In genomic region chr22:28940441-28940840, GRCh38 we compare ENCODE assay signal across 15 cellular contexts.
"Had no signal": no experiment of that assay in that cellular context is flagged by ENCODE, and none has a peak within 500 bp of the region (broad histone marks: within the 10 kb centered on the region; RNA-seq: fewer than 3 reads in every experiment).

No MANE protein-coding gene starts in this region.

- H3K4me3 ChIP-seq: left lung, ovary, spleen had no signal

- H3K36me3 Mint-ChIP-seq: activated naive CD8-positive, alpha-beta T cell treated with anti-CD3 and anti-CD28 coated beads, Interleukin-2, amount 10 ng/mL, durations not matched to agents 7 days and 5 days had no signal

- H3K4me3 Mint-ChIP-seq: activated naive CD8-positive, alpha-beta T cell treated with anti-CD3 and anti-CD28 coated beads, Interleukin-2, amount 10 ng/mL, durations not matched to agents 7 days and 5 days; stimulated activated naive CD8-positive, alpha-beta T cell treated with anti-CD3 and anti-CD28 coated beads, Interleukin-15, Interleukin-2, amounts not matched to agents 100 ng/mL and 50 ng/mL, for 24 hours had no signal

- H3K9me3 Mint-ChIP-seq: stimulated activated naive CD8-positive, alpha-beta T cell treated with anti-CD3 and anti-CD28 coated beads, Interleukin-15, Interleukin-2, amounts not matched to agents 100 ng/mL and 50 ng/mL, for 24 hours had no signal

- H3K9me3 ChIP-seq: left lung, ovary, spleen had no signal

- H3K36me3 ChIP-seq: left lung, ovary, spleen had no signal

- H3K27ac Mint-ChIP-seq: activated naive CD8-positive, alpha-beta T cell treated with anti-CD3 and anti-CD28 coated beads, Interleukin-2, amount 10 ng/mL, durations not matched to agents 7 days and 5 days; stimulated activated naive CD8-positive, alpha-beta T cell treated with anti-CD3 and anti-CD28 coated beads, Interleukin-15, Interleukin-2, amounts not matched to agents 100 ng/mL and 50 ng/mL, for 24 hours had no signal

- DNase-seq: activated CD4-positive, alpha-beta T cell treated with anti-CD3 and anti-CD28 coated beads, Interleukin-2, amount 50 U/mL, for 4 hours; activated CD4-positive, CD25-positive, alpha-beta regulatory T cell treated with anti-CD3 and anti-CD28 coated beads, Interleukin-2, amount 50 U/mL, for 72 hours; activated naive CD4-positive, alpha-beta T cell; activated naive CD8-positive, alpha-beta T cell treated with anti-CD3 and anti-CD28 coated beads, Interleukin-2, amount 10 ng/mL, durations not matched to agents 7 days and 5 days; activated T-cell treated with anti-CD3 and anti-CD28 coated beads for 4 hours; erythroblast; islet precursor cell; left lung; mesenchymal stem cell; ovary; spleen; T-helper 1 cell; T1000 had no signal

- ATAC-seq: left lung, sciatic nerve had no signal

- H3K27me3 ChIP-seq: left lung, ovary, spleen had no signal

- H3K27ac ChIP-seq: left lung, ovary, spleen had no signal

- H3K4me1 Mint-ChIP-seq: activated naive CD8-positive, alpha-beta T cell treated with anti-CD3 and anti-CD28 coated beads, Interleukin-2, amount 10 ng/mL, durations not matched to agents 7 days and 5 days had no signal
